Comparison of ENCODE assay signal across 17 cellular contexts in the genomic region with DNA sequence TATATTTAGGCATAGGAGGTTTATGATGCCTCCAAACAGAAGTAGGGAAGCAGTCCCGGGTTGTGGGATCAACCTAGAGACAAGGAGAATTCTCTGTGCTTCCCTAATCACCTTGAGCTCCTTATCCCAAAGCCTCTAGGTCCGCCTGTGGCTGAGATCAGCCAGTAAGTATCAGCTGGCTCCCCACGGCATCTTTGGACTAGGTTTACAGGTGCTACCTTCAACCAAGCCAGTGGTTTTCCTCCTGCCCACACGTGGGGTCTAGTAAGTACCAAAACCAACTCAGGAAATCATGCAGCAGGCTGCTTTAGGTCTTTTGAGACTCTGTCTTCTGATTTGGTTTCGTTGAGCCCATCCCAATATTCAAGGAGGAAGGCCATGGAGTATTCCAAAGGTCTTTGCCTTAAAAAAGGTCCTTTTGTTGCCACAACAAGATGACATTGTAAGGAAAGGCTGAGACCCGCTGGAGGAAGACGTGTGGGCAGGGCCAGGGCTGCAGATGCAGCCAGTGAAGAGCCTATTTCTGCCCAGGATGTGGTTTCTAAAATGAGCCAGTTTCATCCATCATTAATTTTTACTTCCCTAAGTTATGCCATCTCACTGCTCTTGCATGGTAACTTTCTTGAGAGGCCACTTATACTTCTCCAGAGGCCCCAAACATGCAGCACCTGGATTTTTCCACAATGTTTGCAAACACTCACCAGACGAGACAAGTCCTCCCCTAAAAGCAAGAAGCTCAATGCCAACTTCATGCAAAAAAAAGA.
DNase-seq lines count a peak whose midpoint lies in the region; ATAC-seq and FAIRE-seq lines count a peak whose summit lies in the region.
"Had no signal": no experiment of that assay in that cellular context is flagged by ENCODE, and none has a peak within 500 bp of the region (broad histone marks: within the 10 kb centered on the region; RNA-seq: fewer than 3 reads in every experiment).

No MANE protein-coding gene starts in this region.

- peak; percentile 60 for ATAC-seq in HG02943 (IDR thresholded peaks at IDR 0.05; ENCODE audit: low read depth, unreplicated experiment)
- ATAC-seq in HG02970 (IDR thresholded peaks at IDR 0.05; ENCODE audit: low FRiP score, unreplicated experiment) = no peak

- peak; percentile 71 for DNase-seq in DMS79 treated with DMSO at 0.1 percent for 48 hours (lab: John Stamatoyannopoulos, UW)
- peak; percentile 67 to 95 (median 71) for DNase-seq in NCI-H1417 (lab: John Stamatoyannopoulos, UW)
- peak; percentile 45 for DNase-seq in UCSD-AML1 (lab: John Stamatoyannopoulos, UW; ENCODE audit: unreplicated experiment)
- no peak for DNase-seq in stimulated activated CD4-positive, alpha-beta T cell treated with anti-CD3 and anti-CD28 coated beads, Interleukin-2, amount 100 ng/mL, for 48 hours
- DNase-seq in glomerular visceral epithelial cell (ENCODE audit: extremely low spot score) = no peak
- no peak for DNase-seq in GM19239 (ENCODE audit: insufficient read length, low spot score)
- DNase-seq: activated CD4-positive, alpha-beta T cell treated with anti-CD3 and anti-CD28 coated beads for 4 hours; activated gamma-delta T cell treated with Interleukin-2 at 50 U/mL for 16 hours; Calu3; GDM1; GM23248; NCI-H1436; stimulated activated CD8-positive, alpha-beta memory T cell treated with anti-CD3 and anti-CD28 coated beads, Interleukin-4, amount 100 ng/mL, for 48 hours; T-helper 9 cell had no signal

- FAIRE-seq in GM19239 (lab: Jason Lieb, UNC) = no peak
- FAIRE-seq: frontal cortex had no signal

Comparison
In these comparisons a context has a peak if more than half of its experiments do, and no peak if none do; other contexts are left out.
1. DNase-seq: peak in DMS79 treated with DMSO at 0.1 percent for 48 hours (single experiment), NCI-H1417 (3 of 3) and UCSD-AML1 (single experiment); none in stimulated activated CD4-positive, alpha-beta T cell treated with anti-CD3 and anti-CD28 coated beads, Interleukin-2, amount 100 ng/mL, for 48 hours (0 of 2), glomerular visceral epithelial cell (single experiment) and GM19239 (single experiment).